21 cellular contexts compared by ENCODE assay signal in genomic region chr9:127092041-127092608, GRCh38. TPM values are rescaled to one million over a fixed set of nuclear protein-coding genes. Genes with fewer than 3 reads are reported as not detected.
A peak's percentile ranks its signal among the peaks of the same experiment; 100 is the strongest.
DNase-seq lines count a peak whose midpoint lies in the region; ATAC-seq, FAIRE-seq and TF ChIP-seq lines count a peak whose summit lies in the region.
"Had no signal": no experiment of that assay in that cellular context is flagged by ENCODE, and none has a peak within 500 bp of the region (broad histone marks: within the 10 kb centered on the region; RNA-seq: fewer than 3 reads in every experiment).

No MANE protein-coding gene starts in this region.

- H3K9me3 ChIP-seq in suprapubic skin: no peaks in the 10 kb centered on the region

- WGBS in suprapubic skin: 80% methylated on average over 11 of the region's 11 CpGs

- H3K27ac Mint-ChIP-seq in central memory CD8-positive, alpha-beta T cell (ENCODE audit: low read depth): peak overlapping the region; percentile 33
- H3K27ac Mint-ChIP-seq: B cell; CD4-positive, alpha-beta T cell; HFFc6 had no signal

- TF ChIP-seq EP300 in suprapubic skin (IDR thresholded peaks at IDR 0.05): no peak

- peaks cover 38% of the 10 kb centered on the region for H3K4me1 ChIP-seq in suprapubic skin

- DNase-seq in SW480 (ENCODE audit: low spot score): peak; percentile 39
- no peak for DNase-seq in central memory CD8-positive, alpha-beta T cell (ENCODE audit: low spot score in 2 of 2)
- peak; percentile 59 for DNase-seq in mesenteric fat pad (ENCODE audit: low spot score)
- peak; percentile 35 to 44 for DNase-seq in suprapubic skin (ENCODE audit: low spot score in 2 of 2)
- DNase-seq in HTR-8/SVneo (ENCODE audit: insufficient read length, low spot score): no peak
- no peak for DNase-seq in epidermal melanocyte (ENCODE audit: insufficient read length, low spot score)
- DNase-seq: ACHN; CD4-positive, alpha-beta T cell; DMS79; HFFc6; KG1; NCI-H1092; NCI-H1694; NCI-H2107; NCI-H345; NCI-H526 treated with DMSO at 0.1 percent for 48 hours; PC-3 had no signal

- TF ChIP-seq POLR2A in suprapubic skin (IDR thresholded peaks at IDR 0.05): no peak

- no peak for ATAC-seq in central memory CD8-positive, alpha-beta T cell (replicated peaks; ENCODE audit: extremely low read depth, poor library complexity, severe bottlenecking)
- no peak for ATAC-seq in GM18867 (IDR thresholded peaks at IDR 0.05; ENCODE audit: unreplicated experiment)
- ATAC-seq: PC-3 had no signal

- no peak for FAIRE-seq in HTR-8/SVneo (lab: Jason Lieb, UNC)
- FAIRE-seq: G401.6 had no signal

- no peaks in the 10 kb centered on the region for H3K36me3 Mint-ChIP-seq in central memory CD8-positive, alpha-beta T cell (ENCODE audit: insufficient read depth)

- no peak overlapping the region for H3K27ac ChIP-seq in suprapubic skin
- H3K27ac ChIP-seq: HL-60 had no signal

- H3K9me3 Mint-ChIP-seq in central memory CD8-positive, alpha-beta T cell: no peaks in the 10 kb centered on the region
- H3K9me3 Mint-ChIP-seq: CD4-positive, alpha-beta T cell; HFFc6 had no signal

- H3K36me3 ChIP-seq in suprapubic skin: peaks cover 21% of the 10 kb centered on the region

- H3K27me3 Mint-ChIP-seq in central memory CD8-positive, alpha-beta T cell: no peaks in the 10 kb centered on the region
- H3K27me3 Mint-ChIP-seq: B cell had no signal

- H3K4me3 Mint-ChIP-seq in central memory CD8-positive, alpha-beta T cell: no peak overlapping the region
- H3K4me3 Mint-ChIP-seq: B cell; CD4-positive, alpha-beta T cell; HFFc6 had no signal

- TF ChIP-seq CTCF in suprapubic skin (IDR thresholded peaks at IDR 0.05): no peak

- no peak overlapping the region for H3K4me3 ChIP-seq in suprapubic skin

- H3K27me3 ChIP-seq in suprapubic skin: no peaks in the 10 kb centered on the region

- H3K4me1 Mint-ChIP-seq in central memory CD8-positive, alpha-beta T cell: peaks cover 12% of the 10 kb centered on the region
- H3K4me1 Mint-ChIP-seq: B cell had no signal

RNA-seq across cellular contexts. Expression of gene ANGPTL2, which starts 30.3 kb away (rescaled TPM):
- 169 TPM for total RNA-seq in mesenteric fat pad
- total RNA-seq in suprapubic skin: 10 to 100 TPM; 17.3 to 21.3 (median 19.8) TPM
- total RNA-seq: B cell; CD4-positive, alpha-beta T cell had no signal

Comparison
In these comparisons a context has a peak if more than half of its experiments do, and no peak if none do; other contexts are left out.
1. DNase-seq: peak in SW480 (single experiment), mesenteric fat pad (single experiment) and suprapubic skin (2 of 2); none in central memory CD8-positive, alpha-beta T cell (0 of 2), HTR-8/SVneo (single experiment) and epidermal melanocyte (single experiment).